1 cellular context compared by ENCODE assay signal in the genomic region with DNA sequence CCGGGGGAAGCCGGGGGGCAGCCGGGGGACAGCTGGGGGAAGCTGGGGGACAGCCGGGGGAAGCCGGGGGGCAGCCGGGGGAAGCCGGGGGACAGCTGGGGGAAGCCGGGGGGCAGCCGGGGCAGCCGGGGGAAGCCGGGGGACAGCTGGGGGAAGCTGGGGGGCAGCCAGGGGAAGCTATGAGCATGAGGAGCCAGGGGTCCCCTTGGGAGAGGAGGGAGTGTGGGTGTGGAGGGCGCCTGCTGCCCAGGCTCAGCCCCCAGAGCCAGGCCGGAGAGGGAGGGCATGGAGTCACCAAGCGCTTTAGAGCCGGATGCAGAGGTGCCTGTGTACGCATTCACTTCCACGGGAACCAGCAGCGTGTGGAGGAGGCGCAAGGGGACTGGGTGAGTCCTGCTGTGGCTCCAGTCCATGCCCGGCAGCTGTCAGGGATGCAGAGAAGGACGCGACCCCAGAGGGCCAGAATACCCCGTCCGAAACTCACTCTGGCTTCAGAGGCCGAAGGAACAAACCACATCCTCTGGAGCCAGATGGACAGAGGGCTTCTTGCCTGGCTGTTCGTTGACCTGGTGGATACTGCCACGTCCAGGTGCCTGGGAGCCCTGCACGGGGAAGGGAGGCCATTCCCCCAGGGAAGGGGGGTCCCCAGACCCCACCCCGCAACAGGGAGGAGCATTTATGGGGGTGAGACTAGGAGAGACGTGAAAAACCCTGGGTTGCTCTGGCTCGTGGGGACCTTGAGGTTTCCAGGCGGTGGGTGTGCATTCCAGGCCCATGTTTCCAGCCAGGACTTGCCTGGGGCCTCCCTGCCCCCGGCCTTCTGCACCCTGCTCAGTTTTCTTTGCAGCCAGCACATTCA.
TF ChIP-seq lines count a peak whose summit lies in the region.

No MANE protein-coding gene starts in this region.

TF ChIP-seq in GM23338, 12 proteins besides CTCF, POLR2A, EP300 and RAD21 (continued from another document):
- TF ChIP-seq, protein P1, sequence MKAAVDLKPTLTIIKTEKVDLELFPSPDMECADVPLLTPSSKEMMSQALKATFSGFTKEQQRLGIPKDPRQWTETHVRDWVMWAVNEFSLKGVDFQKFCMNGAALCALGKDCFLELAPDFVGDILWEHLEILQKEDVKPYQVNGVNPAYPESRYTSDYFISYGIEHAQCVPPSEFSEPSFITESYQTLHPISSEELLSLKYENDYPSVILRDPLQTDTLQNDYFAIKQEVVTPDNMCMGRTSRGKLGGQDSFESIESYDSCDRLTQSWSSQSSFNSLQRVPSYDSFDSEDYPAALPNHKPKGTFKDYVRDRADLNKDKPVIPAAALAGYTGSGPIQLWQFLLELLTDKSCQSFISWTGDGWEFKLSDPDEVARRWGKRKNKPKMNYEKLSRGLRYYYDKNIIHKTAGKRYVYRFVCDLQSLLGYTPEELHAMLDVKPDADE (IDR thresholded peaks at IDR 0.05) = no peak
- no peak for TF ChIP-seq EZH2phosphoT487 (IDR thresholded peaks at IDR 0.05; ENCODE audit: unreplicated experiment)
- TF ChIP-seq ZNF114 (CRISPR knock-in tag; IDR thresholded peaks at IDR 0.05) = no peak
TF ChIP-seq in GM23338: peak in this region for 0.
